In genomic region chr10:77518910-77519274, GRCh38 we compare ENCODE assay signal across 23 cellular contexts.
"Had no signal": no experiment of that assay in that cellular context is flagged by ENCODE, and none has a peak within 500 bp of the region (broad histone marks: within the 10 kb centered on the region; RNA-seq: fewer than 3 reads in every experiment).

No MANE protein-coding gene starts in this region.

- H3K4me1 ChIP-seq: parathyroid adenoma, right atrium auricular region, spleen, thyroid gland, upper lobe of left lung, uterus had no signal

- H3K36me3 ChIP-seq: esophagus squamous epithelium, right atrium auricular region, sigmoid colon, spleen, stomach, thyroid gland, upper lobe of left lung, uterus had no signal

- H3K27ac Mint-ChIP-seq: memory B cell; natural killer cell treated with Interleukin-12 subunit alpha and Interleukin-12 subunit beta and Interleukin-15 and Interleukin-18, amount 100 ng/mL, for 72 hours; progenitor cell of endocrine pancreas; stimulated activated naive B cell treated with anti-CD40 and anti-IgM and Interleukin-4, amounts not matched to agents 10 μg/mL and 1 μg/mL and 100 μg/mL, for 72 hours had no signal

- H2AFZ ChIP-seq: parathyroid adenoma had no signal

- H3K9me3 Mint-ChIP-seq: memory B cell, neural crest cell had no signal

- DNase-seq: dermis blood vessel endothelial cell; effector memory CD4-positive, alpha-beta T cell; erythroblast; esophagus squamous epithelium; head of caudate nucleus; left ventricle myocardium superior; sigmoid colon; spleen; stimulated activated CD4-positive, alpha-beta T cell treated with anti-CD3 and anti-CD28 coated beads, Interleukin-4, amount 100 ng/mL, for 4 hours; stimulated activated naive B cell treated with anti-CD40 and anti-IgM and Interleukin-4, amounts not matched to agents 10 μg/mL and 1 μg/mL and 100 μg/mL, for 72 hours; stomach; thyroid gland; upper lobe of left lung; uterus had no signal

- ATAC-seq: left ventricle myocardium superior; natural killer cell treated with Interleukin-12 subunit alpha and Interleukin-12 subunit beta and Interleukin-15 and Interleukin-18, amount 100 ng/mL, for 72 hours; stimulated activated naive B cell treated with anti-CD40 and anti-IgM and Interleukin-4, amounts not matched to agents 10 μg/mL and 1 μg/mL and 100 μg/mL, for 72 hours had no signal

- H3K9ac ChIP-seq: parathyroid adenoma had no signal

- H3K27me3 ChIP-seq: esophagus squamous epithelium, right atrium auricular region, sigmoid colon, spleen, stomach, thyroid gland, upper lobe of left lung, uterus had no signal

- H3K4me3 ChIP-seq: coronary artery, esophagus squamous epithelium, lung, right atrium auricular region, sigmoid colon, skin epidermis, spleen, stomach, thyroid gland, upper lobe of left lung, uterus had no signal

- H3K79me2 ChIP-seq: parathyroid adenoma had no signal

- H3K4me1 Mint-ChIP-seq: memory B cell; stimulated activated naive B cell treated with anti-CD40 and anti-IgM and Interleukin-4, amounts not matched to agents 10 μg/mL and 1 μg/mL and 100 μg/mL, for 72 hours had no signal

- H3K27ac ChIP-seq: coronary artery, esophagus squamous epithelium, parathyroid adenoma, right atrium auricular region, skin epidermis, stomach, thyroid gland, upper lobe of left lung, uterus had no signal

- H3K4me3 Mint-ChIP-seq: memory B cell; natural killer cell treated with Interleukin-12 subunit alpha and Interleukin-12 subunit beta and Interleukin-15 and Interleukin-18, amount 100 ng/mL, for 72 hours; neural crest cell; stimulated activated naive B cell treated with anti-CD40 and anti-IgM and Interleukin-4, amounts not matched to agents 10 μg/mL and 1 μg/mL and 100 μg/mL, for 72 hours had no signal

- H3K9me3 ChIP-seq: esophagus squamous epithelium, right atrium auricular region, sigmoid colon, spleen, stomach, thyroid gland, upper lobe of left lung, uterus had no signal

- H3K36me3 Mint-ChIP-seq: memory B cell; natural killer cell treated with Interleukin-12 subunit alpha and Interleukin-12 subunit beta and Interleukin-15 and Interleukin-18, amount 100 ng/mL, for 72 hours; stimulated activated naive B cell treated with anti-CD40 and anti-IgM and Interleukin-4, amounts not matched to agents 10 μg/mL and 1 μg/mL and 100 μg/mL, for 72 hours had no signal
